In genomic region chr22:24137595-24137994, GRCh38 we compare ENCODE assay signal across 18 cellular contexts. TPM values are rescaled to one million over a fixed set of nuclear protein-coding genes. Genes with fewer than 3 reads are reported as not detected.
A peak's percentile ranks its signal among the peaks of the same experiment; 100 is the strongest.
DNase-seq lines count a peak whose midpoint lies in the region; ATAC-seq and TF ChIP-seq lines count a peak whose summit lies in the region.
"Had no signal": no experiment of that assay in that cellular context is flagged by ENCODE, and none has a peak within 500 bp of the region (broad histone marks: within the 10 kb centered on the region; RNA-seq: fewer than 3 reads in every experiment).

No MANE protein-coding gene starts in this region.

- no peak for TF ChIP-seq RAD21 in IMR-90 (IDR thresholded peaks at IDR 0.05; ENCODE audit: low read length)

- no peak overlapping the region for H3K27ac ChIP-seq in IMR-90 (ENCODE audit: insufficient read depth, low read length)
- H3K27ac ChIP-seq in muscle layer of colon (ENCODE audit: low read depth, low read length), result peak overlapping the region; percentile 48
- H3K27ac ChIP-seq: BLaER1 had no signal

- dilution Hi-C loops in IMR-90 (cut with HindIII; ENCODE audit: low sequenced_read_pairs, unreplicated experiment), result no loop called here

- H4K91ac ChIP-seq in IMR-90 (ENCODE audit: insufficient read depth, low read depth, low read length), result no peak overlapping the region; the same call in 1 of the 2 replicates

- CTCF ChIA-PET in IMR-90 (lab: Yijun Ruan, JAX), result interaction anchor here (1.5 kb wide), 1 partner anchor 19 kb away, joined by 6 read pairs; no protein-coding TSS in a partner anchor

- H2BK20ac ChIP-seq in IMR-90 (ENCODE audit: low read depth, low read length), result peak overlapping the region; percentile 16; the same call in 1 of the 2 replicates

- H2BK120ac ChIP-seq in IMR-90 (ENCODE audit: low read depth, low read length), result no peak overlapping the region

- no peak overlapping the region for H2BK5ac ChIP-seq in IMR-90 (ENCODE audit: low read depth, low read length, poor library complexity, severe bottlenecking)

- no peak overlapping the region; the same call in 2 of the 3 replicates for H2BK15ac ChIP-seq in IMR-90 (ENCODE audit: low read depth, low read length)

- H4K20me1 ChIP-seq in IMR-90 (ENCODE audit: insufficient read depth, low read length), result peaks cover 10% of the 10 kb centered on the region; the same call in 1 of the 2 replicates

- H2AK9ac ChIP-seq in IMR-90 (replicated peaks; ENCODE audit: low read depth, low read length, poor library complexity), result no peak overlapping the region

- H3K4me1 ChIP-seq in IMR-90 (ENCODE audit: control insufficient read depth, insufficient read depth, low read length), result peaks cover 22% of the 10 kb centered on the region
- peaks cover 41% of the 10 kb centered on the region for H3K4me1 ChIP-seq in muscle layer of colon (ENCODE audit: insufficient read depth, low read length)

- H3K4me2 ChIP-seq in IMR-90 (ENCODE audit: low read depth, low read length), result no peak overlapping the region
- H3K4me2 ChIP-seq: BLaER1 had no signal

- DNase-seq in AG08396 (ENCODE audit: low spot score) (peak; percentile 76), IMR-90 (peak; percentile 86), dedifferentiated amniotic fluid mesenchymal stem cell (ENCODE audit: extremely low spot score) (peak; percentile 49), COR-L47 (lab: John Stamatoyannopoulos, UW) (no peak), ureter (ENCODE audit: low spot score) (no peak)
- DNase-seq: activated CD4-positive, alpha-beta T cell treated with anti-CD3 and anti-CD28 coated beads for 4 hours; activated T-cell treated with anti-CD3 and anti-CD28 coated beads, Interleukin-2, amount 50 U/mL, for 4 hours; aorta; NCI-H1105; NCI-H345; occipital lobe; OCI-M1; SW 1271 had no signal

- POLR2A ChIA-PET in IMR-90 (lab: Charles Lee; ENCODE audit: unreplicated experiment), result no interaction called here

- peak overlapping the region in 1 of 2 experiments; percentile 19; a peak in 1 of 4 replicates for H4K8ac ChIP-seq in IMR-90 (ENCODE audit: low read depth in 2 of 2, low read length in 2 of 2)

- H3K36me3 ChIP-seq in IMR-90 (ENCODE audit: control insufficient read depth, insufficient read depth, low read length), result peaks cover 13% of the 10 kb centered on the region
- peaks cover 4% of the 10 kb centered on the region for H3K36me3 ChIP-seq in muscle layer of colon (ENCODE audit: insufficient read depth, low read length)

- in situ Hi-C loops in IMR-90 (cut with MboI; ENCODE audit: low sequenced_read_pairs), result no loop called here

- H3K4me3 ChIP-seq in IMR-90 (ENCODE audit: insufficient read depth, low read depth, low read length) (no peak overlapping the region), muscle layer of colon (ENCODE audit: low read depth in 1 of 2, low read length in 2 of 2) (no peak overlapping the region)
- H3K4me3 ChIP-seq: BLaER1 had no signal

- intact Hi-C loops in IMR-90 (cut with micrococcal nuclease), result no loop called here

- H3K27me3 ChIP-seq in IMR-90 (ENCODE audit: control insufficient read depth, insufficient read depth, low read length), result no peaks in the 10 kb centered on the region
- no peaks in the 10 kb centered on the region for H3K27me3 ChIP-seq in muscle layer of colon (ENCODE audit: control insufficient read depth in 1 of 2, insufficient read depth in 2 of 2, low read length in 2 of 2)
- H3K27me3 ChIP-seq: BLaER1 had no signal

- H2AFZ ChIP-seq in IMR-90 (replicated peaks; ENCODE audit: low read length, poor library complexity), result peak overlapping the region; percentile 19

- peaks cover 17 to 32% of the 10 kb centered on the region in 2 experiments for H3K79me1 ChIP-seq in IMR-90 (ENCODE audit: low read depth in 1 of 2, low read length in 2 of 2)

- no peaks in the 10 kb centered on the region for H3K9me3 ChIP-seq in IMR-90 (ENCODE audit: control insufficient read depth, insufficient read depth, low read length)
- no peaks in the 10 kb centered on the region for H3K9me3 ChIP-seq in muscle layer of colon (ENCODE audit: low read length)
- H3K9me3 ChIP-seq: BLaER1 had no signal

- WGBS in IMR-90 (ENCODE audit: extremely low coverage in 2 of 2, insufficient read length in 1 of 2), 2 experiments, result no CpG with 5 or more reads among the region's 2 CpGs

- TF ChIP-seq POLR2A in IMR-90 (IDR thresholded peaks at IDR 0.05; ENCODE audit: low read depth, low read length), result no peak

- TF ChIP-seq CTCF in IMR-90 (conservative IDR thresholded peaks at IDR 0.05; ENCODE audit: low read depth, low read length), result no peak

- no peak overlapping the region for H3K56ac ChIP-seq in IMR-90 (ENCODE audit: extremely low read depth, insufficient read depth, low read length)

- no TSS peak for BruUV-seq in IMR-90 (replicated peaks; lab: Mats Ljungman, UMichigan)

- H3K18ac ChIP-seq in IMR-90 (ENCODE audit: low read depth, low read length), result no peak overlapping the region

- ATAC-seq in IMR-90 (ENCODE audit: low read depth), result peak; percentile 81
- ATAC-seq in HG03159 (IDR thresholded peaks at IDR 0.05; ENCODE audit: unreplicated experiment), result no peak
- ATAC-seq in GM21576 (IDR thresholded peaks at IDR 0.05; ENCODE audit: unreplicated experiment), result no peak
- ATAC-seq: activated T-cell treated with anti-CD3 and anti-CD28 coated beads, Interleukin-2, amount 50 U/mL, for 4 hours; HepG2 had no signal

- H3K23ac ChIP-seq in IMR-90 (ENCODE audit: low read depth, low read length), result no peak overlapping the region

- no peak overlapping the region for H3K9ac ChIP-seq in IMR-90 (ENCODE audit: low read depth, low read length)
- no peak overlapping the region for H3K9ac ChIP-seq in muscle layer of colon (ENCODE audit: low read length)
- H3K9ac ChIP-seq: BLaER1 had no signal

- H4K5ac ChIP-seq in IMR-90 (ENCODE audit: low read depth, low read length), result no peak overlapping the region

- peak overlapping the region; percentile 30; the same call in 1 of the 2 replicates for H3K4ac ChIP-seq in IMR-90 (ENCODE audit: low read depth, low read length)

- H3K14ac ChIP-seq in IMR-90 (replicated peaks; ENCODE audit: low read depth, low read length), result peak overlapping the region; percentile 17; the same call in 1 of the 2 replicates

- peak overlapping the region; percentile 86 for H2AK5ac ChIP-seq in IMR-90 (ENCODE audit: low read depth, low read length)

- H3K9me1 ChIP-seq in IMR-90 (ENCODE audit: insufficient read depth, low read length), result peaks cover 38% of the 10 kb centered on the region

TF ChIP-seq in IMR-90, 13 proteins besides CTCF, POLR2A, EP300 and RAD21:
- peak; percentile 43; the same call in 1 of the 2 replicates for TF ChIP-seq MAFK (IDR thresholded peaks at IDR 0.05; ENCODE audit: low read depth, low read length)
- no peak for TF ChIP-seq RFX5 (IDR thresholded peaks at IDR 0.05; ENCODE audit: low read depth, low read length)
- TF ChIP-seq CEBPB (IDR thresholded peaks at IDR 0.05; ENCODE audit: low read depth, low read length), result 0 out of 2 replicates have a peak, but pooled peaks have one; percentile 11
- no peak for TF ChIP-seq RCOR1 (IDR thresholded peaks at IDR 0.05; ENCODE audit: insufficient replicate concordance, low read length)

RNA-seq across cellular contexts. Expression of gene SUSD2, which starts 43.7 kb away (rescaled TPM):
- total RNA-seq in IMR-90 (2012; rRNA removed) (0.18 and 0.28 TPM in 2 replicates), ureter (8.3 TPM)
- 1.6 and 2.4 TPM in 2 replicates for polyA plus RNA-seq in IMR-90 (2012; rRNA removed)
- polyA plus RNA-seq in IMR-90 (2012; cell fraction: cytosol; rRNA removed), result 1.1 and 1.9 TPM in 2 replicates
- polyA plus RNA-seq in IMR-90 (2012; cell fraction: nucleus; rRNA removed; ENCODE audit: low replicate concordance), result 1.9 and 4.1 TPM in 2 replicates
- total RNA-seq: occipital lobe had no signal

Comparison
In these comparisons a context has a peak if more than half of its experiments do, and no peak if none do; other contexts are left out.
1. DNase-seq: peak in AG08396 (single experiment), IMR-90 (single experiment) and dedifferentiated amniotic fluid mesenchymal stem cell (single experiment); none in COR-L47 (single experiment) and ureter (single experiment).